Comparison of ENCODE assay signal across 19 cellular contexts in the genomic region with DNA sequence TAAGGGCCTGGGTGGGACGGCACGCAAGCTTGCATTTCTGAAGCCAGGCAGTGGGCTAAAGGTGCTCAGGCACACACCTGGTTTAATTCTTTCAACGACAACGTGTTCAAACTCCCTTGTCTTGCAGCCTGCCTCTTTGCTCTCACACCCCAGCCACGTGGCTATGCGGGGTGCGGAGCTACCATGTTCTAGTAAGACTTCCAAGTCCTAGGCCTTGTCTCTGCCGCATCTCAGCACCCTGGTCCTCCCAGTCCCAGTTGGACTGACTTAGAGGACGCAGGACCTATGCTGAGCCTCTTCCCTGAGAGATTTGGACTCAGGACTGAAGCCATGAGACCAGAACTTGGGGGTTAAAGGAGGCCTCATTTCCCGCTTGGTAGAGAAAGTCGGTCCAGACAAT.
"Had no signal": no experiment of that assay in that cellular context is flagged by ENCODE, and none has a peak within 500 bp of the region (broad histone marks: within the 10 kb centered on the region; RNA-seq: fewer than 3 reads in every experiment).

No MANE protein-coding gene starts in this region.

- ATAC-seq: psoas muscle; right lobe of liver; stimulated activated effector memory CD8-positive, alpha-beta T cell treated with anti-CD3 and anti-CD28 coated beads, Interleukin-12 subunit alpha, Interleukin-12 subunit beta, amount 100 ng/mL, for 72 hours; stimulated activated naive CD8-positive, alpha-beta T cell treated with anti-CD3 and anti-CD28 coated beads, Interleukin-15, Interleukin-2, amounts not matched to agents 100 U/mL and 50 U/mL, for 24 hours had no signal

- H3K4me3 Mint-ChIP-seq: nephron progenitor cell; stimulated activated effector memory CD8-positive, alpha-beta T cell treated with anti-CD3 and anti-CD28 coated beads, Interleukin-12 subunit alpha, Interleukin-12 subunit beta, amount 100 ng/mL, for 72 hours had no signal

- H3K27me3 ChIP-seq: neutrophil, right lobe of liver, suprapubic skin, thyroid gland, upper lobe of left lung, uterus had no signal

- H3K9me3 Mint-ChIP-seq: nephron progenitor cell; stimulated activated effector memory CD8-positive, alpha-beta T cell treated with anti-CD3 and anti-CD28 coated beads, Interleukin-12 subunit alpha, Interleukin-12 subunit beta, amount 100 ng/mL, for 72 hours had no signal

- H3K4me1 Mint-ChIP-seq: stimulated activated effector memory CD8-positive, alpha-beta T cell treated with anti-CD3 and anti-CD28 coated beads, Interleukin-12 subunit alpha, Interleukin-12 subunit beta, amount 100 ng/mL, for 72 hours had no signal

- H3K4me1 ChIP-seq: uterus had no signal

- H3K4me3 ChIP-seq: psoas muscle, right lobe of liver, suprapubic skin, thyroid gland, upper lobe of left lung, uterus had no signal

- DNase-seq: effector CD4-positive, alpha-beta T cell; foreskin melanocyte; hippocampal formation; kidney glomerular epithelial cell; mammary epithelial cell; midbrain; nephron progenitor cell; psoas muscle; retina; right lobe of liver; stimulated activated CD4-positive, alpha-beta T cell treated with anti-CD3 and anti-CD28 coated beads, Interleukin-4, amount 100 ng/mL, for 1 hour; stimulated activated CD8-positive, alpha-beta memory T cell treated with anti-CD3 and anti-CD28 coated beads, Interleukin-4, amount 100 ng/mL, for 48 hours; stimulated activated naive CD8-positive, alpha-beta T cell treated with anti-CD3 and anti-CD28 coated beads, Interleukin-15, Interleukin-2, amounts not matched to agents 100 U/mL and 50 U/mL, for 24 hours; thyroid gland; upper lobe of left lung; uterus had no signal

- H3K27ac Mint-ChIP-seq: nephron progenitor cell; stimulated activated effector memory CD8-positive, alpha-beta T cell treated with anti-CD3 and anti-CD28 coated beads, Interleukin-12 subunit alpha, Interleukin-12 subunit beta, amount 100 ng/mL, for 72 hours had no signal

- H3K36me3 Mint-ChIP-seq: stimulated activated effector memory CD8-positive, alpha-beta T cell treated with anti-CD3 and anti-CD28 coated beads, Interleukin-12 subunit alpha, Interleukin-12 subunit beta, amount 100 ng/mL, for 72 hours had no signal

- H3K27ac ChIP-seq: neutrophil, psoas muscle, right lobe of liver, suprapubic skin, thyroid gland, upper lobe of left lung, uterus had no signal

- H3K9me3 ChIP-seq: neutrophil, psoas muscle, right lobe of liver, suprapubic skin, thyroid gland, upper lobe of left lung, uterus had no signal

- H3K36me3 ChIP-seq: neutrophil, right lobe of liver, suprapubic skin, thyroid gland, upper lobe of left lung, uterus had no signal
